In genomic region chr1:119083479-119083878, GRCh38 we compare ENCODE assay signal across 25 cellular contexts.
"Had no signal": no experiment of that assay in that cellular context is flagged by ENCODE, and none has a peak within 500 bp of the region (broad histone marks: within the 10 kb centered on the region; RNA-seq: fewer than 3 reads in every experiment).

No MANE protein-coding gene starts in this region.

- H3K4me1 ChIP-seq: parathyroid adenoma, upper lobe of left lung had no signal

- H3K4me2 ChIP-seq: neural progenitor cell had no signal

- H3K27ac ChIP-seq: esophagus muscularis mucosa, foreskin keratinocyte, gastroesophageal sphincter, left lung, neural progenitor cell, parathyroid adenoma, thoracic aorta, tibial nerve, upper lobe of left lung had no signal

- H3K9ac ChIP-seq: neural progenitor cell, parathyroid adenoma had no signal

- FAIRE-seq: colon, islet of Langerhans, urothelium cell line had no signal

- ATAC-seq: foreskin keratinocyte; gastroesophageal sphincter; left cardiac atrium; left lung; mucosa of descending colon; sciatic nerve; stimulated activated memory B cell treated with anti-CD40 and anti-IgM and Interleukin-4, amounts not matched to agents 10 μg/mL and 1 μg/mL and 100 μg/mL, for 72 hours; stimulated activated naive CD8-positive, alpha-beta T cell treated with anti-CD3 and anti-CD28 coated beads, Interleukin-15, Interleukin-2, amounts not matched to agents 100 U/mL and 50 U/mL, for 24 hours had no signal

- H3K36me3 ChIP-seq: esophagus muscularis mucosa, gastroesophageal sphincter, heart right ventricle, left lung, neural progenitor cell, thoracic aorta, tibial nerve, upper lobe of left lung had no signal

- H3K4me3 ChIP-seq: esophagus muscularis mucosa, gastroesophageal sphincter, left lung, mucosa of descending colon, neural progenitor cell, tibial nerve, upper lobe of left lung had no signal

- DNase-seq: effector CD8-positive, alpha-beta T cell; endodermal cell; foreskin keratinocyte; glutamatergic neuron; heart right ventricle; hippocampal formation; left cardiac atrium; left lung; mesenchymal stem cell; mucosa of descending colon; naive B cell; stimulated activated CD4-positive, alpha-beta T cell treated with anti-CD3 and anti-CD28 coated beads, Interleukin-4, amount 100 ng/mL, for 4 hours; stimulated activated naive CD8-positive, alpha-beta T cell treated with anti-CD3 and anti-CD28 coated beads, Interleukin-15, Interleukin-2, amounts not matched to agents 100 U/mL and 50 U/mL, for 24 hours; upper lobe of left lung had no signal

- H3K79me2 ChIP-seq: parathyroid adenoma had no signal

- H2AFZ ChIP-seq: neural progenitor cell, parathyroid adenoma had no signal

- H3K27me3 ChIP-seq: esophagus muscularis mucosa, foreskin keratinocyte, gastroesophageal sphincter, heart right ventricle, left lung, neural progenitor cell, tibial nerve, upper lobe of left lung had no signal

- H3K9me3 ChIP-seq: esophagus muscularis mucosa, gastroesophageal sphincter, mucosa of descending colon, thoracic aorta, tibial nerve, upper lobe of left lung had no signal
